22 cellular contexts compared by ENCODE assay signal in the genomic region with DNA sequence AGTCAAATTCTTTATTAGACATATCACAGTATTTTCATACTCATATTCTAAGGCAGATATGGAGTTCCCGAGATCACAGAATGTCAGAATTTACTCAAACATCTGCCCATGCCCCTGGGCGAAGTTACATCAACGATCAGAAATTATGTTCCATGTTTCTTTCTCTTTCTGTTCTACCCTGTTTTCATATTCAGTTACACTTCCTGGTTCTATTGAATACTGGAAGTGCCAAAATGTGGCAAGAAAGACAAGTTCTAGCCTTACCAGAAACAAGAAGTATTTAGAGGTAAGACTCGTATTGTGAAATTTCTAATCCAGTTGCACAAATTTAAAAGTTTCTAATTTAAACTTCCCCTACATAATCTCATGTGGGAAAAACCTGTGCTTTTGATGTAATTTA. TPM values are rescaled to one million over a fixed set of nuclear protein-coding genes. Genes with fewer than 3 reads are reported as not detected.
DNase-seq lines count a peak whose midpoint lies in the region; ATAC-seq and TF ChIP-seq lines count a peak whose summit lies in the region.
"Had no signal": no experiment of that assay in that cellular context is flagged by ENCODE, and none has a peak within 500 bp of the region (broad histone marks: within the 10 kb centered on the region; RNA-seq: fewer than 3 reads in every experiment).

No MANE protein-coding gene starts in this region.

- no peaks in the 10 kb centered on the region for H3K27me3 Mint-ChIP-seq in type B pancreatic cell
- no peaks in the 10 kb centered on the region for H3K27me3 Mint-ChIP-seq in activated CD4-positive, alpha-beta T cell treated with anti-CD3 and anti-CD28 coated beads for 36 hours
- no peaks in the 10 kb centered on the region for H3K27me3 Mint-ChIP-seq in activated naive CD8-positive, alpha-beta T cell treated with anti-CD3 and anti-CD28 coated beads for 36 hours
- H3K27me3 Mint-ChIP-seq: activated T-cell treated with anti-CD3 and anti-CD28 coated beads, Interleukin-2, amount 50 U/mL, for 24 hours; CD4-positive, alpha-beta T cell had no signal

- POLR2A ChIA-PET in activated CD4-positive, alpha-beta T cell treated with anti-CD3 and anti-CD28 coated beads for 36 hours (lab: Charles Lee), result no interaction called here

- CTCF ChIA-PET in activated CD4-positive, alpha-beta T cell treated with anti-CD3 and anti-CD28 coated beads for 36 hours (lab: Charles Lee), result no interaction called here

- 0 out of 2 replicates have a peak overlapping the region, but pooled peaks have one; percentile 7 for H3K4me3 ChIP-seq in HL-60 (replicated peaks; ENCODE audit: insufficient read depth, low read length)
- H3K4me3 ChIP-seq: pancreas, uterus had no signal

- no peaks in the 10 kb centered on the region for H3K36me3 Mint-ChIP-seq in type B pancreatic cell
- no peaks in the 10 kb centered on the region for H3K36me3 Mint-ChIP-seq in activated CD4-positive, alpha-beta T cell treated with anti-CD3 and anti-CD28 coated beads for 36 hours (ENCODE audit: low read depth)
- no peaks in the 10 kb centered on the region for H3K36me3 Mint-ChIP-seq in activated naive CD8-positive, alpha-beta T cell treated with anti-CD3 and anti-CD28 coated beads for 36 hours
- H3K36me3 Mint-ChIP-seq: mesothelial cell of epicardium had no signal

- H3K9me3 Mint-ChIP-seq in type B pancreatic cell, result no peaks in the 10 kb centered on the region
- no peaks in the 10 kb centered on the region for H3K9me3 Mint-ChIP-seq in activated CD4-positive, alpha-beta T cell treated with anti-CD3 and anti-CD28 coated beads for 36 hours (ENCODE audit: low read depth)
- no peaks in the 10 kb centered on the region for H3K9me3 Mint-ChIP-seq in activated naive CD8-positive, alpha-beta T cell treated with anti-CD3 and anti-CD28 coated beads for 36 hours
- H3K9me3 Mint-ChIP-seq: activated naive CD4-positive, alpha-beta T cell treated with anti-CD3 and anti-CD28 coated beads for 36 hours; activated T-cell treated with anti-CD3 and anti-CD28 coated beads, Interleukin-2, amount 50 U/mL, for 24 hours; CD4-positive, alpha-beta T cell; H9; mesothelial cell of epicardium; nephron had no signal

- no peak overlapping the region for H3K4me3 Mint-ChIP-seq in type B pancreatic cell
- H3K4me3 Mint-ChIP-seq in activated CD4-positive, alpha-beta T cell treated with anti-CD3 and anti-CD28 coated beads for 36 hours, result no peak overlapping the region
- no peak overlapping the region for H3K4me3 Mint-ChIP-seq in activated naive CD8-positive, alpha-beta T cell treated with anti-CD3 and anti-CD28 coated beads for 36 hours
- H3K4me3 Mint-ChIP-seq: activated naive CD4-positive, alpha-beta T cell treated with anti-CD3 and anti-CD28 coated beads for 36 hours; activated T-cell treated with anti-CD3 and anti-CD28 coated beads, Interleukin-2, amount 50 U/mL, for 24 hours; CD4-positive, alpha-beta T cell; H9; mesothelial cell of epicardium; nephron had no signal

- peak; percentile 85 for ATAC-seq in esophagus mucosa
- ATAC-seq in activated CD4-positive, alpha-beta T cell treated with anti-CD3 and anti-CD28 coated beads for 36 hours, result no peak

- DNase-seq in HL-60 (ENCODE audit: low read depth in 1 of 2, low spot score in 1 of 2), result peak; percentile 72 to 79
- peak; percentile 84 for DNase-seq in NOMO-1 treated with dmso at 0.1 percent for 144 hours (lab: John Stamatoyannopoulos, UW; ENCODE audit: unreplicated experiment)
- no peak for DNase-seq in type B pancreatic cell (ENCODE audit: extremely low spot score, unreplicated experiment)
- no peak for DNase-seq in activated CD4-positive, alpha-beta T cell treated with anti-CD3 and anti-CD28 coated beads for 36 hours
- no peak for DNase-seq in kidney glomerular epithelial cell (lab: John Stamatoyannopoulos, UW)
- DNase-seq in activated naive CD8-positive, alpha-beta T cell treated with anti-CD3 and anti-CD28 coated beads for 36 hours, result no peak
- DNase-seq: activated CD4-positive, CD25-positive, alpha-beta regulatory T cell treated with anti-CD3 and anti-CD28 coated beads, Interleukin-2, amount 50 U/mL, for 72 hours; activated naive CD4-positive, alpha-beta T cell treated with anti-CD3 and anti-CD28 coated beads for 36 hours; activated T-cell treated with anti-CD3 and anti-CD28 coated beads, Interleukin-2, amount 50 U/mL, for 24 hours; CD4-positive, alpha-beta T cell; DMS 273 treated with DMSO at 0.1 percent for 48 hours; H9; heart left ventricle; NCI-H187 treated with DMSO at 0.1 percent for 48 hours; pancreas; RPMI8226; substantia nigra; SW 1271; uterus had no signal

- TF ChIP-seq CTCF in HL-60 (IDR thresholded peaks at IDR 0.05; ENCODE audit: insufficient read depth, low read length) (no peak), type B pancreatic cell (conservative IDR thresholded peaks at IDR 0.05) (no peak)

- intact Hi-C loops in activated CD4-positive, alpha-beta T cell treated with anti-CD3 and anti-CD28 coated beads for 36 hours (cut with DNase I, micrococcal nuclease), result no loop called here

- peak overlapping the region; percentile 14 for H3K27ac Mint-ChIP-seq in type B pancreatic cell
- H3K27ac Mint-ChIP-seq in activated CD4-positive, alpha-beta T cell treated with anti-CD3 and anti-CD28 coated beads for 36 hours, result no peak overlapping the region
- no peak overlapping the region for H3K27ac Mint-ChIP-seq in activated naive CD8-positive, alpha-beta T cell treated with anti-CD3 and anti-CD28 coated beads for 36 hours
- H3K27ac Mint-ChIP-seq: activated naive CD4-positive, alpha-beta T cell treated with anti-CD3 and anti-CD28 coated beads for 36 hours; activated T-cell treated with anti-CD3 and anti-CD28 coated beads, Interleukin-2, amount 50 U/mL, for 24 hours; CD4-positive, alpha-beta T cell; H9; mesothelial cell of epicardium; nephron had no signal

- peaks cover 8% of the 10 kb centered on the region for H3K4me1 Mint-ChIP-seq in type B pancreatic cell (ENCODE audit: unreplicated experiment)
- H3K4me1 Mint-ChIP-seq in activated CD4-positive, alpha-beta T cell treated with anti-CD3 and anti-CD28 coated beads for 36 hours, result peaks cover 3% of the 10 kb centered on the region
- no peaks in the 10 kb centered on the region for H3K4me1 Mint-ChIP-seq in activated naive CD8-positive, alpha-beta T cell treated with anti-CD3 and anti-CD28 coated beads for 36 hours

- peak overlapping the region; percentile 82 for H3K27ac ChIP-seq in HL-60 (replicated peaks)
- H3K27ac ChIP-seq: pancreas, uterus had no signal

- H3K27me3 ChIP-seq in HL-60 (ENCODE audit: insufficient read depth, poor library complexity, severe bottlenecking), result no peaks in the 10 kb centered on the region
- H3K27me3 ChIP-seq: heart left ventricle, pancreas, uterus had no signal

RNA-seq across cellular contexts. Expression of a gene that starts 36.1 kb away (rescaled TPM):
- 7.5 TPM for total RNA-seq in esophagus mucosa
- 7.5 and 8.6 TPM in 2 replicates for total RNA-seq in type B pancreatic cell (ENCODE audit: low replicate concordance)
- not detected for total RNA-seq in activated CD4-positive, alpha-beta T cell treated with anti-CD3 and anti-CD28 coated beads for 36 hours
- total RNA-seq in activated naive CD8-positive, alpha-beta T cell treated with anti-CD3 and anti-CD28 coated beads for 36 hours, result not detected
- total RNA-seq: activated naive CD4-positive, alpha-beta T cell treated with anti-CD3 and anti-CD28 coated beads for 36 hours; CD4-positive, alpha-beta T cell had no signal

Comparison
In these comparisons a context has a peak if more than half of its experiments do, and no peak if none do; other contexts are left out.
1. DNase-seq: peak in HL-60 (2 of 2) and NOMO-1 treated with dmso at 0.1 percent for 144 hours (single experiment); none in type B pancreatic cell (single experiment), activated CD4-positive, alpha-beta T cell treated with anti-CD3 and anti-CD28 coated beads for 36 hours (single experiment), kidney glomerular epithelial cell (single experiment) and activated naive CD8-positive, alpha-beta T cell treated with anti-CD3 and anti-CD28 coated beads for 36 hours (single experiment).